In the genomic region with DNA sequence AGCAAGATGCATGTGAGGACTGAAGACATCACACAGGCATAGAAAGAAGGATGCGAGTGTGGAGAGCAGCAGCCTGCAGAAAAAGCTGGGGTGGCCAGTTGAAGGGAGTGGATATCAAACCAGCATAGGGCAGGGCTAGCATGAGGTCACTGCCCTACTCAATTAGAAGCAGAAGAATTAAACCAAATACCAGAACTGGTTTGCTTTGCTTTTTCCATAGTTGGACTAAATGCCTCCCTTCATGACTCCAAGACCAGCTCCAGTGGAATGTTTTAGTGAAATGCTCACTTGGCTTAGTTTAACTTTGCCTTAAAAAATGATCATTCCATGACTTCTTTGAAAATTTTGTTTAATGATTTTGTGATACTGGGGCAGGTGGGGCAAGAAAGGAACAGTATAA, we compare ENCODE assay signal across 16 cellular contexts. TPM values are rescaled to one million over a fixed set of nuclear protein-coding genes. Genes with fewer than 3 reads are reported as not detected.
A peak's percentile ranks its signal among the peaks of the same experiment; 100 is the strongest.
DNase-seq lines count a peak whose midpoint lies in the region; ATAC-seq and TF ChIP-seq lines count a peak whose summit lies in the region.
"Had no signal": no experiment of that assay in that cellular context is flagged by ENCODE, and none has a peak within 500 bp of the region (broad histone marks: within the 10 kb centered on the region; RNA-seq: fewer than 3 reads in every experiment).

No MANE protein-coding gene starts in this region.

- in situ Hi-C loops in GM23248 (cut with MboI): no loop called here

- H2BK12ac ChIP-seq in neuronal stem cell (ENCODE audit: low read length): no peak overlapping the region

- no peak overlapping the region for H3K4me2 ChIP-seq in GM23248 (ENCODE audit: unreplicated experiment)
- no peak overlapping the region for H3K4me2 ChIP-seq in neuronal stem cell (ENCODE audit: insufficient read depth, low read length, poor library complexity, severe bottlenecking)

- no peak overlapping the region for H3K4me3 ChIP-seq in AG10803 (ENCODE audit: low read length)
- no peak overlapping the region for H3K4me3 ChIP-seq in GM23248
- H3K4me3 ChIP-seq in neuronal stem cell (ENCODE audit: low read length in 2 of 2): no peak overlapping the region

- no peak overlapping the region for H2BK5ac ChIP-seq in neuronal stem cell (ENCODE audit: low read length)

- H3K79me1 ChIP-seq in neuronal stem cell (ENCODE audit: low read depth, low read length): no peaks in the 10 kb centered on the region

- no peak for ATAC-seq in GM21528 (IDR thresholded peaks at IDR 0.05; ENCODE audit: low FRiP score, unreplicated experiment)
- no peak for ATAC-seq in HG03175 (IDR thresholded peaks at IDR 0.05; ENCODE audit: unreplicated experiment)
- ATAC-seq: HCT116 had no signal

- no peaks in the 10 kb centered on the region for H3K9me2 ChIP-seq in GM23248 (ENCODE audit: insufficient read depth)

- H4K20me1 ChIP-seq in GM23248 (ENCODE audit: insufficient read depth): no peaks in the 10 kb centered on the region

- no peak overlapping the region for H3K18ac ChIP-seq in neuronal stem cell (ENCODE audit: low read length)

- no peak overlapping the region for H3K4ac ChIP-seq in neuronal stem cell (ENCODE audit: low read length)

- no peak overlapping the region for H2BK120ac ChIP-seq in neuronal stem cell (ENCODE audit: low read depth, low read length)

- WGBS in GM23248 (ENCODE audit: low coverage in 1 of 2, low lambda C conversion rate in 2 of 2, missing lambda C conversion rate in 2 of 2), 2 experiments: 69 to 86% methylated on average over 1 of the region's 1 CpG
- no CpG with 5 or more reads among the region's 1 CpG for WGBS in neuronal stem cell (ENCODE audit: extremely low coverage in 2 of 2, insufficient read length in 2 of 2, insufficient replicate concordance in 1 of 2), 2 donors

- H4K8ac ChIP-seq in neuronal stem cell (ENCODE audit: low read depth, low read length): no peak overlapping the region

- peaks cover 4% of the 10 kb centered on the region; the same call in 1 of the 2 replicates for H3K4me1 ChIP-seq in GM23248 (ENCODE audit: insufficient read depth)
- peaks cover 16 to 33% of the 10 kb centered on the region in 2 donors for H3K4me1 ChIP-seq in neuronal stem cell (ENCODE audit: control insufficient read depth in 2 of 2, insufficient read depth in 1 of 2, low read depth in 1 of 2, low read length in 2 of 2)

- no peak overlapping the region for H2BK15ac ChIP-seq in neuronal stem cell (ENCODE audit: low read length)

- H3F3A ChIP-seq in GM23248 (ENCODE audit: insufficient read depth): no peaks in the 10 kb centered on the region

- H3K14ac ChIP-seq in neuronal stem cell (ENCODE audit: low read length): no peak overlapping the region

- H2AFZ ChIP-seq in GM23248 (no peak overlapping the region), neuronal stem cell (ENCODE audit: low read length) (peak overlapping the region; percentile 3)

- H3K79me2 ChIP-seq in GM23248 (ENCODE audit: insufficient read depth): no peaks in the 10 kb centered on the region

- no peak overlapping the region for H4K91ac ChIP-seq in neuronal stem cell (ENCODE audit: low read depth, low read length, poor library complexity)

- no peak overlapping the region for H3K9ac ChIP-seq in GM23248
- H3K9ac ChIP-seq in neuronal stem cell (ENCODE audit: low read depth, low read length, poor library complexity): no peak overlapping the region

- H3K27ac ChIP-seq in GM23248 (no peak overlapping the region), neuronal stem cell (replicated peaks; ENCODE audit: low read length) (no peak overlapping the region)
- H3K27ac ChIP-seq: C4-2B had no signal

- no peak overlapping the region for H3K23ac ChIP-seq in neuronal stem cell (ENCODE audit: low read depth, low read length, poor library complexity)

- no peak for TF ChIP-seq CTCF in AG10803 (conservative IDR thresholded peaks at IDR 0.05; ENCODE audit: low read length)

- H3K36me3 ChIP-seq in GM23248 (ENCODE audit: low read depth): no peaks in the 10 kb centered on the region
- H3K36me3 ChIP-seq in neuronal stem cell (replicated peaks in 1 of 2; ENCODE audit: control insufficient read depth in 2 of 2, insufficient read depth in 2 of 2, low read length in 2 of 2): no peaks in the 10 kb centered on the region
- H3K36me3 ChIP-seq: BE2C had no signal

- H3K9me3 ChIP-seq in GM23248 (ENCODE audit: low read depth) (no peaks in the 10 kb centered on the region), neuronal stem cell (replicated peaks in 1 of 2; ENCODE audit: control insufficient read depth in 2 of 2, insufficient read depth in 1 of 2, low read depth in 1 of 2, low read length in 2 of 2) (no peaks in the 10 kb centered on the region)
- H3K9me3 ChIP-seq: BE2C had no signal

- peak; percentile 21 for DNase-seq in AG10803 (ENCODE audit: low read depth)
- DNase-seq in GM23248: peak; percentile 15
- DNase-seq in dedifferentiated amniotic fluid mesenchymal stem cell (ENCODE audit: extremely low spot score): peak; percentile 49
- no peak for DNase-seq in neuronal stem cell (ENCODE audit: low spot score)
- no peak for DNase-seq in ureter (ENCODE audit: low spot score)
- no peak for DNase-seq in ecto neural progenitor cell (ENCODE audit: low spot score)
- DNase-seq: BE2C; CD4-positive, alpha-beta memory T cell; DMS79; EL; Kasumi-1; KBM-7 had no signal

- H3K27me3 ChIP-seq in GM23248 (replicated peaks; ENCODE audit: insufficient read depth): no peaks in the 10 kb centered on the region
- H3K27me3 ChIP-seq in neuronal stem cell (ENCODE audit: control insufficient read depth in 3 of 3, insufficient read depth in 3 of 3, low read depth in 1 of 3, low read length in 3 of 3): no peaks in the 10 kb centered on the region
- H3K27me3 ChIP-seq: BE2C had no signal

- no peak overlapping the region for H2AK5ac ChIP-seq in neuronal stem cell (ENCODE audit: low read depth, low read length)

RNA-seq across cellular contexts. Expression of a gene that starts 45.8 kb away (rescaled TPM):
- 76.0 and 106 TPM in 2 replicates for total RNA-seq in GM23248 (2014; rRNA removed; shearing (Covaris generic))
- polyA plus RNA-seq in GM23248 (2016; fragmentation: Nextera tagmentation; extraction: Ambion mirVana): 198 and 211 TPM in 2 replicates
- polyA plus RNA-seq in neuronal stem cell (2013, experiment 1 of 2): 73.6 TPM
- polyA plus RNA-seq in neuronal stem cell (2013, experiment 2 of 2): 72.3 TPM
- total RNA-seq in ureter: 50.3 TPM

RNA-seq across cellular contexts. Expression of a gene that starts 46.0 kb away (rescaled TPM):
- total RNA-seq in GM23248 (2014; rRNA removed; shearing (Covaris generic)): 3.4 and 11.5 TPM in 2 replicates
- 11.2 and 11.7 TPM in 2 replicates for polyA plus RNA-seq in GM23248 (2016; fragmentation: Nextera tagmentation; extraction: Ambion mirVana)
- polyA plus RNA-seq in neuronal stem cell (2013, experiment 1 of 2): 14.5 TPM
- polyA plus RNA-seq in neuronal stem cell (2013, experiment 2 of 2): 15.1 TPM
- total RNA-seq in ureter: 7.0 TPM

Comparison
In these comparisons a context has a peak if more than half of its experiments do, and no peak if none do; other contexts are left out.
1. DNase-seq: peak in AG10803 (single experiment), GM23248 (single experiment) and dedifferentiated amniotic fluid mesenchymal stem cell (single experiment); none in neuronal stem cell (single experiment), ureter (single experiment) and ecto neural progenitor cell (single experiment).